ENCODE assay signal across 20 cellular contexts in the genomic region with DNA sequence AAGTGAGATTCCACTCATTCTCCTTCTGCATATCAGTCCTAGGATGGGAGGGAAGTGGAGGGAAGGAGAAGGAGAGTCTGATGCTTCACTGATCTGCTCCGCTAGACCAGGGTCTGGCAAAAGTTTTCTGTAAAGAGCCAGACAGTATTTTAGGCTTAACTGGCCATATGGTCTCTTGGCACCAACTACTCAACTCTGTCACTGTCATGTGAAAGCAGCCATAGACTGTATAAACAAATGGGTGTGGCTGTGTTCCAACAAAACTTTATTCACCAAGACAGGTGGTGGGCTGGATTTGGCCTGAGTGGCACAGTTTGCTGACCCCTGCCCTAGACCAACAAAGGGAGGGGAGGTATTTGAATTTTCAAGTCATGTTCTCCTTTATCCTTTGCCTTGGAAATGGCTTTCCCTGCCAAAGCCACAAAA. TPM values are rescaled to one million over a fixed set of nuclear protein-coding genes. Genes with fewer than 3 reads are reported as not detected.
DNase-seq lines count a peak whose midpoint lies in the region; ATAC-seq and TF ChIP-seq lines count a peak whose summit lies in the region.
"Had no signal": no experiment of that assay in that cellular context is flagged by ENCODE, and none has a peak within 500 bp of the region (broad histone marks: within the 10 kb centered on the region; RNA-seq: fewer than 3 reads in every experiment).

No MANE protein-coding gene starts in this region.

- H3K9me3 Mint-ChIP-seq in endodermal cell (no peaks in the 10 kb centered on the region), nephron (no peaks in the 10 kb centered on the region)
- H3K9me3 Mint-ChIP-seq in natural killer cell treated with Interleukin-12 subunit alpha and Interleukin-12 subunit beta and Interleukin-15 and Interleukin-18, amount 100 ng/mL, for 72 hours, result no peaks in the 10 kb centered on the region

- H3K27ac Mint-ChIP-seq in endodermal cell (no peak overlapping the region), nephron (peak overlapping the region; percentile 55 to 86 (median 78))
- H3K27ac Mint-ChIP-seq in natural killer cell treated with Interleukin-12 subunit alpha and Interleukin-12 subunit beta and Interleukin-15 and Interleukin-18, amount 100 ng/mL, for 72 hours, result peak overlapping the region in 1 of 2 donors; percentile 47

- H3K9me1 ChIP-seq in IMR-90 (ENCODE audit: insufficient read depth, low read length), result peaks cover 12% of the 10 kb centered on the region

- H3K9ac ChIP-seq in IMR-90 (ENCODE audit: low read depth, low read length) (no peak overlapping the region), endodermal cell (ENCODE audit: extremely low read depth, low read length, poor library complexity, severe bottlenecking) (no peak overlapping the region)

- no peak overlapping the region for H2BK120ac ChIP-seq in IMR-90 (ENCODE audit: low read depth, low read length)

- in situ Hi-C loops in IMR-90 (cut with MboI; ENCODE audit: low sequenced_read_pairs), result no loop called here

- DNase-seq in IMR-90, result peak; percentile 10
- DNase-seq in NCI-H82 (lab: John Stamatoyannopoulos, UW), result peak; percentile 90
- DNase-seq in endodermal cell, result no peak
- DNase-seq in activated CD4-positive, alpha-beta T cell treated with anti-CD3 and anti-CD28 coated beads, Interleukin-2, amount 50 U/mL, for 4 hours, result no peak
- no peak for DNase-seq in natural killer cell treated with Interleukin-12 subunit alpha and Interleukin-12 subunit beta and Interleukin-15 and Interleukin-18, amount 100 ng/mL, for 72 hours (ENCODE audit: low spot score)
- no peak for DNase-seq in thyroid gland
- DNase-seq: activated CD4-positive, alpha-beta T cell treated with anti-CD3 and anti-CD28 coated beads, Interleukin-2, amount 50 U/mL, for 48 hours; DND-41; effector memory CD4-positive, alpha-beta T cell; glutamatergic neuron; H7; NCI-H1417 treated with DMSO at 0.1 percent for 48 hours; NK-92 treated with Interleukin-12 subunit alpha and Interleukin-12 subunit beta, amount 100 ng/mL, for 24 hours; Right ventricle myocardium superior had no signal

- H3K27me3 Mint-ChIP-seq in endodermal cell (ENCODE audit: insufficient read depth) (no peaks in the 10 kb centered on the region), nephron (ENCODE audit: low read depth) (no peaks in the 10 kb centered on the region)
- no peaks in the 10 kb centered on the region for H3K27me3 Mint-ChIP-seq in natural killer cell treated with Interleukin-12 subunit alpha and Interleukin-12 subunit beta and Interleukin-15 and Interleukin-18, amount 100 ng/mL, for 72 hours

- no peak for TF ChIP-seq CTCF in IMR-90 (conservative IDR thresholded peaks at IDR 0.05; ENCODE audit: low read depth, low read length)
- TF ChIP-seq CTCF in endodermal cell (conservative IDR thresholded peaks at IDR 0.05), result no peak
- no peak for TF ChIP-seq CTCF in nephron (IDR thresholded peaks at IDR 0.05; ENCODE audit: unreplicated experiment in 3 of 3)
- no peak for TF ChIP-seq CTCF in thyroid gland (IDR thresholded peaks at IDR 0.05)

- no peak for TF ChIP-seq RAD21 in IMR-90 (IDR thresholded peaks at IDR 0.05; ENCODE audit: low read length)

- POLR2A ChIA-PET in IMR-90 (lab: Charles Lee; ENCODE audit: unreplicated experiment), result no interaction called here

- H2BK5ac ChIP-seq in IMR-90 (ENCODE audit: low read depth, low read length, poor library complexity, severe bottlenecking), result no peak overlapping the region

- intact Hi-C loops in IMR-90 (cut with micrococcal nuclease), result no loop called here
- intact Hi-C loops in thyroid gland (cut with DNase I), result no loop called here

- no peak for TF ChIP-seq POLR2A in IMR-90 (IDR thresholded peaks at IDR 0.05; ENCODE audit: low read depth, low read length)
- TF ChIP-seq POLR2A in thyroid gland (IDR thresholded peaks at IDR 0.05), result no peak

- H2BK15ac ChIP-seq in IMR-90 (ENCODE audit: low read depth, low read length), result no peak overlapping the region

- H3K36me3 ChIP-seq in IMR-90 (ENCODE audit: control insufficient read depth, insufficient read depth, low read length) (peaks cover 71% of the 10 kb centered on the region), endodermal cell (ENCODE audit: control insufficient read depth, insufficient read depth, low read length) (peaks cover 93% of the 10 kb centered on the region), thyroid gland (peaks cover 58 to 84% of the 10 kb centered on the region in 2 donors)

- peaks cover 7% of the 10 kb centered on the region; the same call in 1 of the 2 replicates for H4K20me1 ChIP-seq in IMR-90 (ENCODE audit: insufficient read depth, low read length)

- no peak overlapping the region for H3K23ac ChIP-seq in IMR-90 (ENCODE audit: low read depth, low read length)

- dilution Hi-C loops in IMR-90 (cut with HindIII; ENCODE audit: low sequenced_read_pairs, unreplicated experiment), result no loop called here

- no peak overlapping the region for H4K8ac ChIP-seq in IMR-90 (ENCODE audit: low read depth in 2 of 2, low read length in 2 of 2)

- H3K79me1 ChIP-seq in IMR-90 (ENCODE audit: low read depth in 1 of 2, low read length in 2 of 2), result peaks cover 0 to 11% of the 10 kb centered on the region in 2 experiments; a peak in 1 of 4 replicates

- H2AFZ ChIP-seq in IMR-90 (replicated peaks; ENCODE audit: low read length, poor library complexity), result no peak overlapping the region

- H4K5ac ChIP-seq in IMR-90 (ENCODE audit: low read depth, low read length), result no peak overlapping the region

- H3K4me3 ChIP-seq in IMR-90 (ENCODE audit: insufficient read depth, low read depth, low read length) (no peak overlapping the region), endodermal cell (ENCODE audit: low read length) (no peak overlapping the region), thyroid gland (replicated peaks in 1 of 3) (no peak overlapping the region)
- H3K4me3 ChIP-seq: tibial nerve had no signal

- H3K4me1 ChIP-seq in IMR-90 (ENCODE audit: control insufficient read depth, insufficient read depth, low read length), result peaks cover 9% of the 10 kb centered on the region; the same call in 1 of the 2 replicates
- H3K4me1 ChIP-seq in endodermal cell (ENCODE audit: control insufficient read depth, insufficient read depth, low read length), result no peaks in the 10 kb centered on the region
- H3K4me1 ChIP-seq in thyroid gland, result no peaks in the 10 kb centered on the region

- H3K9me3 ChIP-seq in IMR-90 (ENCODE audit: control insufficient read depth, insufficient read depth, low read length) (no peaks in the 10 kb centered on the region), endodermal cell (ENCODE audit: control insufficient read depth, low read length) (no peaks in the 10 kb centered on the region), thyroid gland (no peaks in the 10 kb centered on the region)
- H3K9me3 ChIP-seq: tibial nerve had no signal

- H3K27me3 ChIP-seq in IMR-90 (ENCODE audit: control insufficient read depth, insufficient read depth, low read length), result no peaks in the 10 kb centered on the region
- no peaks in the 10 kb centered on the region for H3K27me3 ChIP-seq in endodermal cell (ENCODE audit: control insufficient read depth, insufficient read depth, low read length, poor library complexity, severe bottlenecking)
- no peaks in the 10 kb centered on the region for H3K27me3 ChIP-seq in thyroid gland
- H3K27me3 ChIP-seq: tibial nerve had no signal

- H2BK20ac ChIP-seq in IMR-90 (ENCODE audit: low read depth, low read length), result no peak overlapping the region

- ATAC-seq in IMR-90 (ENCODE audit: low read depth), result peak; percentile 60
- no peak for ATAC-seq in natural killer cell treated with Interleukin-12 subunit alpha and Interleukin-12 subunit beta and Interleukin-15 and Interleukin-18, amount 100 ng/mL, for 72 hours
- ATAC-seq in GM18867 (IDR thresholded peaks at IDR 0.05; ENCODE audit: unreplicated experiment), result no peak

- no peak overlapping the region for H3K14ac ChIP-seq in IMR-90 (replicated peaks; ENCODE audit: low read depth, low read length)

- H3K36me3 Mint-ChIP-seq in endodermal cell (ENCODE audit: low read depth), result peaks cover 90% of the 10 kb centered on the region
- H3K36me3 Mint-ChIP-seq in nephron (ENCODE audit: low read depth), result peaks cover 83% of the 10 kb centered on the region
- peaks cover 30% of the 10 kb centered on the region for H3K36me3 Mint-ChIP-seq in natural killer cell treated with Interleukin-12 subunit alpha and Interleukin-12 subunit beta and Interleukin-15 and Interleukin-18, amount 100 ng/mL, for 72 hours

- no peak overlapping the region for H3K56ac ChIP-seq in IMR-90 (ENCODE audit: extremely low read depth, insufficient read depth, low read length)

- 20% methylated on average over 1 of the region's 1 CpG; no CpG with 5 or more reads in 1 of the 2 experiments for WGBS in IMR-90 (ENCODE audit: extremely low coverage in 2 of 2, insufficient read length in 1 of 2), 2 experiments
- WGBS in endodermal cell (ENCODE audit: insufficient coverage in 1 of 2, insufficient read length in 1 of 2), 2 experiments, result 76 to 100% methylated on average over 1 of the region's 1 CpG
- 82 to 86% methylated on average over 1 of the region's 1 CpG for WGBS in thyroid gland, 2 donors

- H3K4me1 Mint-ChIP-seq in endodermal cell, result peaks cover 2% of the 10 kb centered on the region
- peaks cover 62% of the 10 kb centered on the region for H3K4me1 Mint-ChIP-seq in nephron
- H3K4me1 Mint-ChIP-seq in natural killer cell treated with Interleukin-12 subunit alpha and Interleukin-12 subunit beta and Interleukin-15 and Interleukin-18, amount 100 ng/mL, for 72 hours (ENCODE audit: low read depth in 2 of 2), result no peaks in the 10 kb centered on the region

- H3K18ac ChIP-seq in IMR-90 (ENCODE audit: low read depth, low read length), result no peak overlapping the region

- CTCF ChIA-PET in IMR-90 (lab: Yijun Ruan, JAX), result no interaction called here

- H3K4me2 ChIP-seq in IMR-90 (ENCODE audit: low read depth, low read length), result no peak overlapping the region

- no TSS peak for BruUV-seq in IMR-90 (replicated peaks; lab: Mats Ljungman, UMichigan)

- H2AK5ac ChIP-seq in IMR-90 (ENCODE audit: low read depth, low read length), result no peak overlapping the region

- H3K27ac ChIP-seq in IMR-90 (ENCODE audit: insufficient read depth, low read length), result no peak overlapping the region
- H3K27ac ChIP-seq in endodermal cell (ENCODE audit: low read depth, low read length), result peak overlapping the region; percentile 54
- no peak overlapping the region for H3K27ac ChIP-seq in thyroid gland
- H3K27ac ChIP-seq: C4-2B, tibial nerve had no signal

- H3K4ac ChIP-seq in IMR-90 (ENCODE audit: low read depth, low read length), result no peak overlapping the region

- H4K91ac ChIP-seq in IMR-90 (ENCODE audit: insufficient read depth, low read depth, low read length), result no peak overlapping the region

- H3K4me3 Mint-ChIP-seq in endodermal cell (no peak overlapping the region), nephron (peak overlapping the region in 1 of 3 experiments; percentile 60)
- H3K4me3 Mint-ChIP-seq in natural killer cell treated with Interleukin-12 subunit alpha and Interleukin-12 subunit beta and Interleukin-15 and Interleukin-18, amount 100 ng/mL, for 72 hours, result no peak overlapping the region

- peak overlapping the region; percentile 17 for H2AK9ac ChIP-seq in IMR-90 (replicated peaks; ENCODE audit: low read depth, low read length, poor library complexity)

RNA-seq across cellular contexts. Expression of gene GHRH, which starts 22.6 kb away (rescaled TPM):
- total RNA-seq in IMR-90 (2012; rRNA removed), result not detected in 2 replicates
- not detected in 2 replicates for polyA plus RNA-seq in IMR-90 (2012; rRNA removed)
- not detected in 2 replicates for polyA plus RNA-seq in IMR-90 (2012; cell fraction: cytosol; rRNA removed)
- polyA plus RNA-seq in IMR-90 (2012; cell fraction: nucleus; rRNA removed; ENCODE audit: low replicate concordance), result not detected in 2 replicates
- not detected for total RNA-seq in endodermal cell
- 0.78 TPM for polyA plus RNA-seq in endodermal cell (2013, experiment 1 of 2)
- not detected for polyA plus RNA-seq in endodermal cell (2013, experiment 2 of 2)
- not detected for total RNA-seq in natural killer cell treated with Interleukin-12 subunit alpha and Interleukin-12 subunit beta and Interleukin-15 and Interleukin-18, amount 100 ng/mL, for 72 hours
- total RNA-seq in thyroid gland, result not detected
- total RNA-seq: H7, posterior vena cava, tibial nerve had no signal
- polyA plus RNA-seq: keratinocyte had no signal

RNA-seq across cellular contexts. Expression of gene MANBAL, which starts 50.4 kb away (rescaled TPM):
- total RNA-seq in IMR-90 (2012; rRNA removed) (24.4 and 28.9 TPM in 2 replicates), endodermal cell (10 to 100 TPM; 44.4 to 49.9 TPM), thyroid gland (10 to 100 TPM; 16.2 to 53.3 (median 37.5) TPM)
- polyA plus RNA-seq in IMR-90 (2012; rRNA removed), result 98.6 and 109 TPM in 2 replicates
- polyA plus RNA-seq in IMR-90 (2012; cell fraction: cytosol; rRNA removed), result 51.7 and 91.4 TPM in 2 replicates
- polyA plus RNA-seq in IMR-90 (2012; cell fraction: nucleus; rRNA removed; ENCODE audit: low replicate concordance), result 46.7 and 65.5 TPM in 2 replicates
- polyA plus RNA-seq in endodermal cell (2013, experiment 1 of 2), result 60.3 TPM
- 61.4 TPM for polyA plus RNA-seq in endodermal cell (2013, experiment 2 of 2)
- 10 to 100 TPM; 12.7 to 14.4 TPM for total RNA-seq in natural killer cell treated with Interleukin-12 subunit alpha and Interleukin-12 subunit beta and Interleukin-15 and Interleukin-18, amount 100 ng/mL, for 72 hours

RNA-seq across cellular contexts. Expression of gene MROH8, which starts 59.7 kb away (rescaled TPM):
- 1.1 and 1.8 TPM in 2 replicates for total RNA-seq in IMR-90 (2012; rRNA removed)
- 0.62 and 1.3 TPM in 2 replicates for polyA plus RNA-seq in IMR-90 (2012; rRNA removed)
- 0.55 and 0.96 TPM in 2 replicates for polyA plus RNA-seq in IMR-90 (2012; cell fraction: cytosol; rRNA removed)
- 0.74 and 2.4 TPM in 2 replicates for polyA plus RNA-seq in IMR-90 (2012; cell fraction: nucleus; rRNA removed; ENCODE audit: low replicate concordance)
- 1 to 10 TPM; 1.8 to 2.8 TPM for total RNA-seq in endodermal cell
- polyA plus RNA-seq in endodermal cell (2013, experiment 1 of 2), result 4.3 TPM
- polyA plus RNA-seq in endodermal cell (2013, experiment 2 of 2), result 5.7 TPM
- total RNA-seq in natural killer cell treated with Interleukin-12 subunit alpha and Interleukin-12 subunit beta and Interleukin-15 and Interleukin-18, amount 100 ng/mL, for 72 hours, result 1 to 10 TPM in 1 of 2 donors, under 1 TPM in 1; 0.95 to 2.1 TPM
- 1 to 10 TPM; 2.3 to 7.5 (median 3.4) TPM for total RNA-seq in thyroid gland

RNA-seq across cellular contexts. Expression of gene RPN2, which starts 59.9 kb away (rescaled TPM):
- total RNA-seq in IMR-90 (2012; rRNA removed) (232 and 305 TPM in 2 replicates), endodermal cell (100 to 1,000 TPM; 230 to 242 TPM), thyroid gland (100 to 1,000 TPM; 175 to 342 (median 296) TPM)
- polyA plus RNA-seq in IMR-90 (2012; rRNA removed), result 468 and 481 TPM in 2 replicates
- 279 and 282 TPM in 2 replicates for polyA plus RNA-seq in IMR-90 (2012; cell fraction: cytosol; rRNA removed)
- 170 and 221 TPM in 2 replicates for polyA plus RNA-seq in IMR-90 (2012; cell fraction: nucleus; rRNA removed; ENCODE audit: low replicate concordance)
- 247 TPM for polyA plus RNA-seq in endodermal cell (2013, experiment 1 of 2)
- polyA plus RNA-seq in endodermal cell (2013, experiment 2 of 2), result 231 TPM
- total RNA-seq in natural killer cell treated with Interleukin-12 subunit alpha and Interleukin-12 subunit beta and Interleukin-15 and Interleukin-18, amount 100 ng/mL, for 72 hours, result 100 to 1,000 TPM; 211 to 259 TPM

Comparison
In these comparisons a context has a peak if more than half of its experiments do, and no peak if none do; other contexts are left out.
1. DNase-seq: peak in IMR-90 (single experiment) and NCI-H82 (single experiment); none in endodermal cell (single experiment), activated CD4-positive, alpha-beta T cell treated with anti-CD3 and anti-CD28 coated beads, Interleukin-2, amount 50 U/mL, for 4 hours (0 of 2), natural killer cell treated with Interleukin-12 subunit alpha and Interleukin-12 subunit beta and Interleukin-15 and Interleukin-18, amount 100 ng/mL, for 72 hours (single experiment) and thyroid gland (0 of 2).